ENCODE assay signal across 9 cellular contexts in genomic region chr11:105609832-105610781, GRCh38. TPM values are rescaled to one million over a fixed set of nuclear protein-coding genes. Genes with fewer than 3 reads are reported as not detected.
A peak's percentile ranks its signal among the peaks of the same experiment; 100 is the strongest.
DNase-seq lines count a peak whose midpoint lies in the region; ATAC-seq and TF ChIP-seq lines count a peak whose summit lies in the region.
"Had no signal": no experiment of that assay in that cellular context is flagged by ENCODE, and none has a peak within 500 bp of the region (broad histone marks: within the 10 kb centered on the region; RNA-seq: fewer than 3 reads in every experiment).

TSS of gene GRIA4 (plus strand) at chr11:105610073. CDS start at chr11:105610998, 925 bp downstream.

- no peaks in the 10 kb centered on the region for H3K4me1 ChIP-seq in colonic mucosa
- peaks cover 0 to 27% (median 19%) of the 10 kb centered on the region in 4 donors for H3K4me1 ChIP-seq in stomach

- ATAC-seq in HG03135 (IDR thresholded peaks at IDR 0.05; ENCODE audit: unreplicated experiment) (no peak), HG02973 (IDR thresholded peaks at IDR 0.05; ENCODE audit: unreplicated experiment) (no peak)

- intact Hi-C loops in colonic mucosa (cut with DNase I) (no loop called here), stomach (cut with DNase I; ENCODE audit: low total_unique reads) (no loop called here)

- peak; percentile 55 for DNase-seq in DMS 273 (lab: John Stamatoyannopoulos, UW; ENCODE audit: unreplicated experiment)
- no peak for DNase-seq in DMS 273 treated with DMSO at 0.1 percent for 48 hours (lab: John Stamatoyannopoulos, UW)
- peak; percentile 70 for DNase-seq in NCI-H526 treated with DMSO at 0.1 percent for 48 hours (lab: John Stamatoyannopoulos, UW)
- peak; percentile 18 for DNase-seq in colonic mucosa
- peak; percentile 27 for DNase-seq in stomach

- TF ChIP-seq CTCF in colonic mucosa (IDR thresholded peaks at IDR 0.05) = no peak
- no peak for TF ChIP-seq CTCF in stomach (IDR thresholded peaks at IDR 0.05)

- H3K27me3 ChIP-seq in colonic mucosa (peaks cover 17% of the 10 kb centered on the region), layer of hippocampus (ENCODE audit: control insufficient read depth, insufficient read depth, low read length) (peaks cover 2% of the 10 kb centered on the region), stomach (peaks cover 0 to 42% (median 28%) of the 10 kb centered on the region in 3 donors)

- H3K4me3 ChIP-seq in colonic mucosa = peak within 1 kb of the TSS; percentile 29
- H3K4me3 ChIP-seq in stomach = peak within 1 kb of the TSS; percentile 37 to 52 (median 44)

- TF ChIP-seq EP300 in stomach (IDR thresholded peaks at IDR 0.05) = no peak

- TF ChIP-seq POLR2A in stomach (IDR thresholded peaks at IDR 0.05) = no peak

- no peak within 1 kb of the TSS for H3K9ac ChIP-seq in colonic mucosa (ENCODE audit: low read depth in 2 of 2, low read length in 2 of 2)

- H3K36me3 ChIP-seq in colonic mucosa (no peaks in the 10 kb centered on the region), stomach (no peaks in the 10 kb centered on the region)

- no peak within 1 kb of the TSS for H3K27ac ChIP-seq in colonic mucosa
- peak within 1 kb of the TSS; percentile 80 for H3K27ac ChIP-seq in layer of hippocampus (ENCODE audit: low read depth, low read length)
- H3K27ac ChIP-seq in stomach = peak within 1 kb of the TSS in 2 of 5 donors; percentile 29 to 62

- WGBS in stomach, 5 donors = 1 to 5% (median 3%) methylated on average over 50 to 54 of the region's 54 CpGs

- H3K9me3 ChIP-seq in colonic mucosa (no peaks in the 10 kb centered on the region), stomach (peaks cover 0 to 8% (median 0%) of the 10 kb centered on the region in 4 donors)

RNA-seq across cellular contexts. Expression of gene GRIA4, which starts in this region (rescaled TPM):
- total RNA-seq in colonic mucosa = under 1 TPM; 0.67 to 0.69 TPM
- total RNA-seq in stomach = 1 to 10 TPM in 3 of 5 donors, under 1 TPM in 1, not detected in 1; under 0.01 to 5.9 (median 2.3) TPM
- polyA plus RNA-seq in stomach = 1 to 10 TPM in 2 of 3 donors, under 1 TPM in 1; 0.95 to 4.4 (median 2.0) TPM
- total RNA-seq: T-helper 2 cell treated with Interferon-gamma antibody and Interleukin-4, amounts not matched to agents 100 ng/mL and 5 ng/mL, for 36 hours had no signal

Comparison
In these comparisons a context has a peak if more than half of its experiments do, and no peak if none do; other contexts are left out.
1. Peak in DNase-seq and H3K4me3 ChIP-seq in colonic mucosa; RNA of the gene not detected or under 1 TPM.